In the genomic region with DNA sequence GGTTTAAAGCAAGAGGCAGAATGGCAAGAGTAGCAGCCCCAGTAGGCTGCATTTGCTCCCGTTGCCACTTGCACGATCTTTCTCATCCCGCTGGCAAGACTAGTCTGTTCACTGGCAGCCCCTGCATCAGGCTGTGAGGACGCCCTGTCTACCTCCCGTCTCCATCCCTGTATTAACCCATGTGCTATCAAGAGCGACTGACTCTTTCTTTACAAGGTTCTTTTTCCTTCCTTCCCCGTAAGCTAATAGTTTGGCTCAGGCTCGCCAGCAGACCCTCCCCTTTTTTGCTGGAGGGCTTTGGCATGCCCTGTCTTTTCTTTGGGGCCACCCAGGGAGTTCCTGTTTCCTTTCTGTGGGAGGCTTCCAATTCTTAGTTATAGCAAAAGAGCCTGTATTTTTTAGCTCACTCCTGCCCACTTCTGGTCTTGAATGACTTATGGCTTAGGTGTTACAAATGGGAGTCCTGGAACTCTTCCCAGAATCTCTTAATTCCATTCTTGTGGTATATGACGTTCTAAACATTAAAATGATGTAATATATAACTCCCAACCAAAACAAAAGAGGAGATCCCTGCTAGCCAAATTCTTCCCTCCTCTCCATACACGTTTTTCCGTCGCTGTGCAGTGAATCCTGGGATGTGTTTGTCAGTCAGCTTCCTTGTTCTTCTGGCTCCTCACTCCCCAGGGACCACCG, we compare ENCODE assay signal across 8 cellular contexts.
DNase-seq lines count a peak whose midpoint lies in the region; ATAC-seq and TF ChIP-seq lines count a peak whose summit lies in the region.

No MANE protein-coding gene starts in this region.

- H3K4me3 ChIP-seq in DND-41 (ENCODE audit: low read depth in 1 of 2, low read length in 2 of 2) (peak overlapping the region in 1 of 2 experiments; percentile 55; a peak in 2 of 4 replicates), MG63 (no peak overlapping the region), right cardiac atrium (ENCODE audit: low read length) (no peak overlapping the region), stomach (no peak overlapping the region)

- peaks cover 97% of the 10 kb centered on the region for H3K36me3 Mint-ChIP-seq in activated T-helper 17 cell treated with anti-CD3 and anti-CD28 coated beads, Interleukin-2, amount 50 U/mL, for 72 hours (ENCODE audit: low read depth)

- H3K27ac ChIP-seq in DND-41 (ENCODE audit: low read length) (peak overlapping the region; percentile 82), right cardiac atrium (ENCODE audit: low read length) (peak overlapping the region; percentile 99), stomach (peak overlapping the region; percentile 9 to 95 (median 80))

- peaks cover 3% of the 10 kb centered on the region for H3K9me3 Mint-ChIP-seq in activated T-helper 17 cell treated with anti-CD3 and anti-CD28 coated beads, Interleukin-2, amount 50 U/mL, for 72 hours

- H4K20me1 ChIP-seq in DND-41 (ENCODE audit: insufficient read depth, low read length), result no peaks in the 10 kb centered on the region; the same call in 1 of the 2 replicates

- TF ChIP-seq POLR2A in stomach (IDR thresholded peaks at IDR 0.05), result no peak

- ATAC-seq in DND-41 (ENCODE audit: insufficient read depth, low read depth) (peak; percentile 5; the same call in 1 of the 3 replicates), right cardiac atrium (peak in 1 of 2 donors; percentile 31), GM18498 (IDR thresholded peaks at IDR 0.05; ENCODE audit: unreplicated experiment) (no peak), GM18870 (IDR thresholded peaks at IDR 0.05; ENCODE audit: unreplicated experiment) (no peak)
- no peak for ATAC-seq in activated T-helper 17 cell treated with anti-CD3 and anti-CD28 coated beads, Interleukin-2, amount 50 U/mL, for 72 hours (replicated peaks)

- peak overlapping the region; percentile 43 for H3K9ac ChIP-seq in DND-41 (ENCODE audit: low read depth, low read length)

- H3K9me3 ChIP-seq in DND-41 (ENCODE audit: insufficient read depth, low read length, severe bottlenecking) (no peaks in the 10 kb centered on the region), MG63 (no peaks in the 10 kb centered on the region), right cardiac atrium (ENCODE audit: control insufficient read depth, low read length) (no peaks in the 10 kb centered on the region), stomach (no peaks in the 10 kb centered on the region)

- H3K36me3 ChIP-seq in DND-41 (ENCODE audit: insufficient read depth, low read length) (peaks cover 45% of the 10 kb centered on the region), MG63 (no peaks in the 10 kb centered on the region), stomach (no peaks in the 10 kb centered on the region)

- intact Hi-C loops in right cardiac atrium (cut with DNase I), result loop anchor here in 3 of 4 donors (5.0 to 10.0 kb wide), 4 partner anchors 54 to 224 kb away; a partner anchor contains a TSS
- intact Hi-C loops in stomach (cut with DNase I; ENCODE audit: low total_unique reads), result no loop called here

- H3K27ac Mint-ChIP-seq in activated T-helper 17 cell treated with anti-CD3 and anti-CD28 coated beads, Interleukin-2, amount 50 U/mL, for 72 hours, result peak overlapping the region; percentile 94

- peak overlapping the region; percentile 84 for H3K4me2 ChIP-seq in DND-41 (ENCODE audit: insufficient read depth, low read length)

- peaks cover 74% of the 10 kb centered on the region for H3K79me2 ChIP-seq in DND-41 (ENCODE audit: insufficient read depth, low read length)

- peak overlapping the region; percentile 84 for H3K4me3 Mint-ChIP-seq in activated T-helper 17 cell treated with anti-CD3 and anti-CD28 coated beads, Interleukin-2, amount 50 U/mL, for 72 hours

- DNase-seq in DND-41, result peak; percentile 33
- peak; percentile 41 for DNase-seq in MG63
- DNase-seq in right cardiac atrium, result peak in 2 of 3 donors; percentile 59 to 76
- DNase-seq in stomach, result no peak
- no peak for DNase-seq in stimulated activated CD4-positive, alpha-beta T cell treated with anti-CD3 and anti-CD28 coated beads, Interleukin-1b, Interleukin-23, amount 100 ng/mL, for 48 hours

- WGBS in right cardiac atrium, result 12% methylated on average over 13 of the region's 13 CpGs
- WGBS in stomach, 5 donors, result 37 to 64% (median 49%) methylated on average over 12 to 13 of the region's 13 CpGs

- TF ChIP-seq EP300 in stomach (IDR thresholded peaks at IDR 0.05), result no peak

- H3K4me1 Mint-ChIP-seq in activated T-helper 17 cell treated with anti-CD3 and anti-CD28 coated beads, Interleukin-2, amount 50 U/mL, for 72 hours, result peaks cover 65% of the 10 kb centered on the region

- peaks cover 85% of the 10 kb centered on the region for H3K4me1 ChIP-seq in DND-41 (ENCODE audit: insufficient read depth, low read length)
- peaks cover 29% of the 10 kb centered on the region for H3K4me1 ChIP-seq in right cardiac atrium (ENCODE audit: control insufficient read depth, insufficient read depth, low read length)
- peaks cover 35 to 86% (median 42%) of the 10 kb centered on the region in 4 donors for H3K4me1 ChIP-seq in stomach

- H3K27me3 Mint-ChIP-seq in activated T-helper 17 cell treated with anti-CD3 and anti-CD28 coated beads, Interleukin-2, amount 50 U/mL, for 72 hours, result no peaks in the 10 kb centered on the region

- TF ChIP-seq CTCF in DND-41 (IDR thresholded peaks at IDR 0.05; ENCODE audit: borderline replicate concordance, extremely low read depth, low read length, poor library complexity, severe bottlenecking) (peak; percentile 51), stomach (IDR thresholded peaks at IDR 0.05) (peak in 1 of 7 experiments; percentile 4)

- no peak overlapping the region for H2AFZ ChIP-seq in DND-41 (ENCODE audit: low read depth, low read length)

- H3K27me3 ChIP-seq in DND-41 (ENCODE audit: insufficient read depth, low read length, poor library complexity) (no peaks in the 10 kb centered on the region), MG63 (no peaks in the 10 kb centered on the region), right cardiac atrium (ENCODE audit: control insufficient read depth, insufficient read depth) (no peaks in the 10 kb centered on the region), stomach (no peaks in the 10 kb centered on the region)

Comparison
In these comparisons a context has a peak if more than half of its experiments do, and no peak if none do; other contexts are left out.
1. DNase-seq: peak in DND-41 (single experiment), MG63 (single experiment) and right cardiac atrium (2 of 3); none in stomach (single experiment) and stimulated activated CD4-positive, alpha-beta T cell treated with anti-CD3 and anti-CD28 coated beads, Interleukin-1b, Interleukin-23, amount 100 ng/mL, for 48 hours (single experiment).
2. Peak in every context shown above with its lines, with median percentiles within 50 percentile points of each other: H3K27ac ChIP-seq.